ENCODE assay signal across 13 cellular contexts in the genomic region with DNA sequence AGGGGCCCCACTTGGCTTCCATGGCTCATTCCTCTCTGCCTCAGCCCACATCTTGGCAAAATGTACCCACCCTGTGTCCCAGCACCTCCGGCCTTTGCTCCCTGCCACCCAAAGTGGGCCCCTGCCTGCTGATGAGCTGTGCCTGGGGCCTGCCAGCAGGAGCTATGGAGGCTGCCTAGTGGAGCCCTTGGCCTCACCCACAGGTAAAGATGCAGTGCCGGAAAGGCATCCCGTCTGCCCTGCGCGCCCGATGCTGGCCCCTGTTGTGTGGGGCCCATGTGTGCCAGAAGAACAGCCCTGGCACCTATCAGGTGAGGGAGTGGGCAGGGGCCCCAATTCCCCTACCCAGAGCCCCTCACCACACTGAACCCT. TPM values are rescaled to one million over a fixed set of nuclear protein-coding genes. Genes with fewer than 3 reads are reported as not detected.
A peak's percentile ranks its signal among the peaks of the same experiment; 100 is the strongest.
DNase-seq lines count a peak whose midpoint lies in the region; ATAC-seq and TF ChIP-seq lines count a peak whose summit lies in the region.
"Had no signal": no experiment of that assay in that cellular context is flagged by ENCODE, and none has a peak within 500 bp of the region (broad histone marks: within the 10 kb centered on the region; RNA-seq: fewer than 3 reads in every experiment).

No MANE protein-coding gene starts in this region.

- POLR2A ChIA-PET in CD4-positive, alpha-beta T cell (lab: Charles Lee) = interaction anchor here (1.0 to 7.1 kb wide), 13 partner anchors 8 to 117 kb away, joined by 3 to 353 read pairs (median 21); partner anchors contain the start of genes AIP, ANKRD13D, CABP4 and CARNS1
- POLR2A ChIA-PET in naive thymus-derived CD4-positive, alpha-beta T cell (lab: Charles Lee) = interaction anchor here (0.6 to 25.4 kb wide), 14 partner anchors 9 to 165 kb away, joined by 3 to 1530 read pairs (median 4); partner anchors contain the start of genes AIP, CARNS1, POLD4 and PTPRCAP
- POLR2A ChIA-PET in GM10248 (lab: Yijun Ruan, JAX) = interaction anchor here (0.5 to 1.5 kb wide), 3 partner anchors 60 to 88 kb away, joined by 3 to 4 read pairs (median 4); no protein-coding TSS in a partner anchor

- TF ChIP-seq POLR2A in ovary (IDR thresholded peaks at IDR 0.05) = no peak

- peaks cover 67 to 76% of the 10 kb centered on the region in 2 donors for H3K4me1 ChIP-seq in naive thymus-derived CD4-positive, alpha-beta T cell (ENCODE audit: control insufficient read depth in 2 of 2, insufficient read depth in 2 of 2, low read length in 2 of 2)
- H3K4me1 ChIP-seq in ovary (ENCODE audit: insufficient read depth) = peaks cover 1% of the 10 kb centered on the region

- CTCF ChIA-PET in CD4-positive, alpha-beta T cell (lab: Charles Lee) = interaction anchor here (1.0 to 5.3 kb wide), 5 partner anchors 8 to 64 kb away, joined by 3 to 46 read pairs (median 4); partner anchors contain the start of genes CARNS1 and TMEM134
- CTCF ChIA-PET in naive thymus-derived CD4-positive, alpha-beta T cell (lab: Charles Lee) = interaction anchor here (1.1 to 6.4 kb wide), 4 partner anchors 14 to 63 kb away, joined by 3 to 67 read pairs (median 22); partner anchors contain the start of gene PTPRCAP
- CTCF ChIA-PET in GM10248 (lab: Yijun Ruan, JAX) = interaction anchor here (0.9 to 42.5 kb wide), 4 partner anchors 13 to 38 kb away, joined by 3 to 1573 read pairs (median 26); partner anchors contain the start of genes CLCF1, POLD4 and RPS6KB2

- intact Hi-C loops in CD4-positive, alpha-beta T cell (cut with DNase I, micrococcal nuclease) = loop anchor here in 1 of 2 experiments (2.0 kb wide), 1 partner anchor 16 kb away; no protein-coding TSS in a partner anchor
- intact Hi-C loops in naive thymus-derived CD4-positive, alpha-beta T cell (cut with micrococcal nuclease) = no loop called here
- intact Hi-C loops in ovary (cut with DNase I) = loop anchor here in 1 of 4 donors (10.0 kb wide), 1 partner anchor 100 kb away; the partner anchor contains the start of genes CDK2AP2 and PITPNM1

- H3K4me3 ChIP-seq in naive thymus-derived CD4-positive, alpha-beta T cell (ENCODE audit: low read length) = peak overlapping the region; percentile 98
- H3K4me3 ChIP-seq in ovary = no peak overlapping the region

- no peak for DNase-seq in CD4-positive, alpha-beta T cell
- peak in 1 of 2 donors; percentile 26 for DNase-seq in activated naive CD4-positive, alpha-beta T cell treated with anti-CD3 and anti-CD28 coated beads, Interleukin-2, amount 50 U/mL, for 72 hours (ENCODE audit: low spot score in 2 of 2)
- peak in 2 of 9 donors; percentile 39 to 44 for DNase-seq in naive thymus-derived CD4-positive, alpha-beta T cell
- no peak for DNase-seq in COLO829 (ENCODE audit: low spot score)
- no peak for DNase-seq in ovary
- DNase-seq in NOMO-1 treated with DMSO at 0.1 percent for 48 hours (lab: John Stamatoyannopoulos, UW; ENCODE audit: unreplicated experiment) = no peak
- DNase-seq in GM10248 (ENCODE audit: extremely low spot score) = no peak
- DNase-seq: left cardiac atrium, NCI-H2227 treated with DMSO at 0.1 percent for 48 hours, T1000 had no signal

- H3K27ac ChIP-seq in CD4-positive, alpha-beta T cell (ENCODE audit: low read depth, low read length) = peak overlapping the region; percentile 84
- peak overlapping the region; percentile 96 for H3K27ac ChIP-seq in KOPT-K1 (ENCODE audit: low read depth, low read length, poor library complexity, severe bottlenecking)
- H3K27ac ChIP-seq in naive thymus-derived CD4-positive, alpha-beta T cell (ENCODE audit: low read depth, low read length) = peak overlapping the region; percentile 87
- no peak overlapping the region for H3K27ac ChIP-seq in ovary

- H3K9me3 ChIP-seq in CD4-positive, alpha-beta T cell (ENCODE audit: control insufficient read depth, low read length) = no peaks in the 10 kb centered on the region
- H3K9me3 ChIP-seq in KOPT-K1 (ENCODE audit: insufficient read depth, low read length, poor library complexity, severe bottlenecking) (no peaks in the 10 kb centered on the region), ovary (no peaks in the 10 kb centered on the region)
- no peaks in the 10 kb centered on the region for H3K9me3 ChIP-seq in naive thymus-derived CD4-positive, alpha-beta T cell (ENCODE audit: control insufficient read depth in 2 of 3, low read length in 3 of 3)

- no peaks in the 10 kb centered on the region for H3K27me3 Mint-ChIP-seq in CD4-positive, alpha-beta T cell
- H3K27me3 Mint-ChIP-seq in naive thymus-derived CD4-positive, alpha-beta T cell = no peaks in the 10 kb centered on the region

- TF ChIP-seq EP300 in ovary (IDR thresholded peaks at IDR 0.05) = no peak

- peak overlapping the region; percentile 98 for H3K27ac Mint-ChIP-seq in CD4-positive, alpha-beta T cell
- peak overlapping the region; percentile 85 to 97 for H3K27ac Mint-ChIP-seq in activated naive CD4-positive, alpha-beta T cell treated with anti-CD3 and anti-CD28 coated beads, Interleukin-2, amount 50 U/mL, for 72 hours
- peak overlapping the region; percentile 85 to 96 (median 95) for H3K27ac Mint-ChIP-seq in naive thymus-derived CD4-positive, alpha-beta T cell
- H3K27ac Mint-ChIP-seq: brain had no signal

- TF ChIP-seq CTCF in CD4-positive, alpha-beta T cell (IDR thresholded peaks at IDR 0.05) = no peak
- no peak for TF ChIP-seq CTCF in ovary (IDR thresholded peaks at IDR 0.05)
- TF ChIP-seq CTCF in GM10248 (IDR thresholded peaks at IDR 0.05; ENCODE audit: control extremely low read depth, extremely low read depth, low read depth, missing control alignments) = no peak

- WGBS in ovary, 3 donors = 78 to 91% (median 79%) methylated on average over 6 of the region's 6 CpGs

- ATAC-seq in CD4-positive, alpha-beta T cell (ENCODE audit: poor library complexity) = no peak
- ATAC-seq in activated naive CD4-positive, alpha-beta T cell treated with anti-CD3 and anti-CD28 coated beads, Interleukin-2, amount 50 U/mL, for 72 hours = no peak
- ATAC-seq in naive thymus-derived CD4-positive, alpha-beta T cell = no peak
- ATAC-seq: left cardiac atrium had no signal

- peaks cover 61% of the 10 kb centered on the region for H3K36me3 Mint-ChIP-seq in CD4-positive, alpha-beta T cell (ENCODE audit: low read depth)
- H3K36me3 Mint-ChIP-seq in activated naive CD4-positive, alpha-beta T cell treated with anti-CD3 and anti-CD28 coated beads, Interleukin-2, amount 50 U/mL, for 72 hours = peaks cover 28 to 46% of the 10 kb centered on the region in 2 donors
- H3K36me3 Mint-ChIP-seq in naive thymus-derived CD4-positive, alpha-beta T cell = peaks cover 0 to 54% (median 11%) of the 10 kb centered on the region in 5 donors
- H3K36me3 Mint-ChIP-seq: brain had no signal

- no peaks in the 10 kb centered on the region for H3K27me3 ChIP-seq in CD4-positive, alpha-beta T cell (ENCODE audit: control insufficient read depth, insufficient read depth, low read length)
- no peaks in the 10 kb centered on the region for H3K27me3 ChIP-seq in naive thymus-derived CD4-positive, alpha-beta T cell (ENCODE audit: control insufficient read depth in 2 of 2, insufficient read depth in 2 of 2, low read length in 2 of 2)
- H3K27me3 ChIP-seq in ovary = no peaks in the 10 kb centered on the region

- H3K36me3 ChIP-seq in KOPT-K1 (ENCODE audit: insufficient read depth, low read length) = peaks cover 49% of the 10 kb centered on the region
- H3K36me3 ChIP-seq in naive thymus-derived CD4-positive, alpha-beta T cell (ENCODE audit: control insufficient read depth in 2 of 3, insufficient read depth in 3 of 3, low read length in 3 of 3) = peaks cover 0 to 32% (median 5%) of the 10 kb centered on the region in 3 experiments
- H3K36me3 ChIP-seq in ovary = no peaks in the 10 kb centered on the region

- H3K4me1 Mint-ChIP-seq in CD4-positive, alpha-beta T cell (ENCODE audit: low read depth) = peaks cover 73% of the 10 kb centered on the region
- peaks cover 23 to 65% (median 56%) of the 10 kb centered on the region in 7 donors for H3K4me1 Mint-ChIP-seq in naive thymus-derived CD4-positive, alpha-beta T cell

- no peaks in the 10 kb centered on the region for H3K9me3 Mint-ChIP-seq in CD4-positive, alpha-beta T cell
- H3K9me3 Mint-ChIP-seq in activated naive CD4-positive, alpha-beta T cell treated with anti-CD3 and anti-CD28 coated beads, Interleukin-2, amount 50 U/mL, for 72 hours = no peaks in the 10 kb centered on the region
- H3K9me3 Mint-ChIP-seq in naive thymus-derived CD4-positive, alpha-beta T cell = peaks cover 0 to 3% (median 0%) of the 10 kb centered on the region in 11 donors
- H3K9me3 Mint-ChIP-seq: brain had no signal

- peak overlapping the region; percentile 100 for H3K4me3 Mint-ChIP-seq in CD4-positive, alpha-beta T cell
- peak overlapping the region; percentile 90 to 100 (median 98) for H3K4me3 Mint-ChIP-seq in naive thymus-derived CD4-positive, alpha-beta T cell

RNA-seq across cellular contexts. Expression of gene TBC1D10C, which starts 1.3 kb away (rescaled TPM):
- total RNA-seq in CD4-positive, alpha-beta T cell = 100 to 1,000 TPM; 205 to 212 TPM
- total RNA-seq in activated naive CD4-positive, alpha-beta T cell treated with anti-CD3 and anti-CD28 coated beads, Interleukin-2, amount 50 U/mL, for 72 hours = 100 to 1,000 TPM; 135 to 155 TPM
- 100 to 1,000 TPM; 243 to 425 (median 346) TPM for total RNA-seq in naive thymus-derived CD4-positive, alpha-beta T cell
- polyA plus RNA-seq in naive thymus-derived CD4-positive, alpha-beta T cell = 100 to 1,000 TPM; 225 to 366 TPM
- 1 to 10 TPM in 3 of 7 donors, under 1 TPM in 4; 0.15 to 2.0 (median 1.00) TPM for total RNA-seq in ovary
- polyA plus RNA-seq in ovary = 1 to 10 TPM in 1 of 2 donors, under 1 TPM in 1; 0.32 to 1.6 TPM
- total RNA-seq: H4 had no signal

RNA-seq across cellular contexts. Expression of gene PPP1CA, which starts 3.5 kb away (rescaled TPM):
- 10 to 100 TPM; 42.0 to 45.5 TPM for total RNA-seq in CD4-positive, alpha-beta T cell
- 100 to 1,000 TPM; 238 to 253 TPM for total RNA-seq in activated naive CD4-positive, alpha-beta T cell treated with anti-CD3 and anti-CD28 coated beads, Interleukin-2, amount 50 U/mL, for 72 hours
- total RNA-seq in naive thymus-derived CD4-positive, alpha-beta T cell = 100 to 1,000 TPM in 4 of 5 experiments, 10 to 100 TPM in 1; 83.0 to 339 (median 122) TPM
- 100 to 1,000 TPM; 350 to 363 TPM for polyA plus RNA-seq in naive thymus-derived CD4-positive, alpha-beta T cell
- total RNA-seq in ovary = 10 to 100 TPM; 32.2 to 86.9 (median 55.5) TPM
- 10 to 100 TPM; 43.7 to 54.9 TPM for polyA plus RNA-seq in ovary

RNA-seq across cellular contexts. Expression of gene CARNS1, which starts 10.3 kb away (rescaled TPM):
- 1 to 10 TPM; 9.9 to 10.0 TPM for total RNA-seq in CD4-positive, alpha-beta T cell
- 1 to 10 TPM; 1.4 to 4.5 TPM for total RNA-seq in activated naive CD4-positive, alpha-beta T cell treated with anti-CD3 and anti-CD28 coated beads, Interleukin-2, amount 50 U/mL, for 72 hours
- 10 to 100 TPM in 2 of 5 experiments, 1 to 10 TPM in 2, under 1 TPM in 1; 0.53 to 14.2 (median 5.1) TPM for total RNA-seq in naive thymus-derived CD4-positive, alpha-beta T cell
- 1 to 10 TPM in 1 of 2 donors, under 1 TPM in 1; 0.97 to 1.4 TPM for polyA plus RNA-seq in naive thymus-derived CD4-positive, alpha-beta T cell
- 10 to 100 TPM in 1 of 7 donors, 1 to 10 TPM in 1, under 1 TPM in 5; 0.12 to 13.2 (median 0.66) TPM for total RNA-seq in ovary
- under 1 TPM; 0.45 to 0.58 TPM for polyA plus RNA-seq in ovary
- total RNA-seq: H4 had no signal

RNA-seq across cellular contexts. Expression of gene RAD9A, which starts 13.4 kb away (rescaled TPM):
- total RNA-seq in CD4-positive, alpha-beta T cell = 10 to 100 TPM; 19.3 to 20.3 TPM
- 10 to 100 TPM; 35.6 to 53.7 TPM for total RNA-seq in activated naive CD4-positive, alpha-beta T cell treated with anti-CD3 and anti-CD28 coated beads, Interleukin-2, amount 50 U/mL, for 72 hours
- 10 to 100 TPM; 25.6 to 48.0 (median 45.0) TPM for total RNA-seq in naive thymus-derived CD4-positive, alpha-beta T cell
- 1 to 10 TPM; 6.3 to 7.2 TPM for polyA plus RNA-seq in naive thymus-derived CD4-positive, alpha-beta T cell
- 10 to 100 TPM; 13.9 to 51.7 (median 23.5) TPM for total RNA-seq in ovary
- 10 to 100 TPM in 1 of 2 donors, 1 to 10 TPM in 1; 3.1 to 20.3 TPM for polyA plus RNA-seq in ovary

RNA-seq across cellular contexts. Expression of gene RPS6KB2, which starts 23.1 kb away (rescaled TPM):
- total RNA-seq in CD4-positive, alpha-beta T cell = 10 to 100 TPM; 69.3 to 72.0 TPM
- 10 to 100 TPM; 64.3 to 68.8 TPM for total RNA-seq in activated naive CD4-positive, alpha-beta T cell treated with anti-CD3 and anti-CD28 coated beads, Interleukin-2, amount 50 U/mL, for 72 hours
- total RNA-seq in naive thymus-derived CD4-positive, alpha-beta T cell = 10 to 100 TPM; 61.9 to 83.9 (median 77.7) TPM
- 10 to 100 TPM; 45.2 to 46.6 TPM for polyA plus RNA-seq in naive thymus-derived CD4-positive, alpha-beta T cell
- 10 to 100 TPM; 24.8 to 38.6 (median 33.1) TPM for total RNA-seq in ovary
- polyA plus RNA-seq in ovary = 10 to 100 TPM; 10.4 to 38.2 TPM

Comparison
In these comparisons a context has a peak if more than half of its experiments do, and no peak if none do; other contexts are left out.
1. H3K27ac ChIP-seq: peak in CD4-positive, alpha-beta T cell (single experiment), KOPT-K1 (single experiment) and naive thymus-derived CD4-positive, alpha-beta T cell (single experiment); none in ovary (0 of 2).
2. RNA of gene TBC1D10C, which starts 1.3 kb away (total RNA-seq): 243 to 425 TPM in naive thymus-derived CD4-positive, alpha-beta T cell, 205 to 212 TPM in CD4-positive, alpha-beta T cell and 135 to 155 TPM in activated naive CD4-positive, alpha-beta T cell treated with anti-CD3 and anti-CD28 coated beads, Interleukin-2, amount 50 U/mL, for 72 hours; 0.15 to 2.0 TPM in ovary; every median in the first group is over 10 times any median in the second.
3. Peak in every context shown above with its lines, with median percentiles within 50 percentile points of each other: H3K27ac Mint-ChIP-seq.